24 cellular contexts compared by ENCODE assay signal in genomic region chr15:100635406-100636071, GRCh38. TPM values are rescaled to one million over a fixed set of nuclear protein-coding genes. Genes with fewer than 3 reads are reported as not detected.
DNase-seq lines count a peak whose midpoint lies in the region; ATAC-seq and TF ChIP-seq lines count a peak whose summit lies in the region.
"Had no signal": no experiment of that assay in that cellular context is flagged by ENCODE, and none has a peak within 500 bp of the region (broad histone marks: within the 10 kb centered on the region; RNA-seq: fewer than 3 reads in every experiment).

No MANE protein-coding gene starts in this region.

- no peak overlapping the region for H3K4me3 ChIP-seq in breast epithelium
- H3K4me3 ChIP-seq in colonic mucosa: no peak overlapping the region
- H3K4me3 ChIP-seq: BLaER1 treated with 17β-estradiol and CSF1 and Interleukin-3, amounts not matched to agents 10 nM and 100 nM; heart left ventricle; ovary; sigmoid colon had no signal

- H3K36me3 Mint-ChIP-seq in MCF 10A (ENCODE audit: insufficient read depth, unreplicated experiment): peaks cover 34% of the 10 kb centered on the region
- peaks cover 4% of the 10 kb centered on the region; the same call in 1 of the 2 replicates for H3K36me3 Mint-ChIP-seq in HFFc6 (ENCODE audit: low read depth)

- BruUV-seq in MCF 10A (replicated peaks; lab: Mats Ljungman, UMichigan): no TSS peak

- no peak for TF ChIP-seq POLR2A in breast epithelium (IDR thresholded peaks at IDR 0.05)

- DNase-seq in MCF 10A (ENCODE audit: unreplicated experiment) (peak; percentile 67), breast epithelium (ENCODE audit: low spot score in 2 of 2) (no peak), dermis blood vessel endothelial cell (peak; percentile 32), iris pigment epithelial cell (ENCODE audit: low read depth) (peak; percentile 11), HFFc6 (no peak), colonic mucosa (no peak)
- DNase-seq: activated CD4-positive, alpha-beta T cell treated with anti-CD3 and anti-CD28 coated beads, Interleukin-2, amount 50 U/mL, for 48 hours; activated naive CD4-positive, alpha-beta T cell treated with Interleukin-2 at 50 U/mL for 16 hours; activated T-cell treated with anti-CD3 and anti-CD28 coated beads, Interleukin-2, amount 50 U/mL, for 1 hour; aorta; cerebellar nuclear complex; heart left ventricle; IMR-90; mesenchymal stem cell; MM.1S; naive thymus-derived CD8-positive, alpha-beta T cell; NCI-H774; ovary; sigmoid colon had no signal

- H3K27me3 ChIP-seq in breast epithelium: no peaks in the 10 kb centered on the region
- H3K27me3 ChIP-seq in colonic mucosa: no peaks in the 10 kb centered on the region
- H3K27me3 ChIP-seq: BLaER1 treated with 17β-estradiol and CSF1 and Interleukin-3, amounts not matched to agents 10 nM and 100 nM; heart left ventricle; ovary; sigmoid colon had no signal

- H3K9me3 ChIP-seq in breast epithelium (no peaks in the 10 kb centered on the region), colonic mucosa (no peaks in the 10 kb centered on the region)
- H3K9me3 ChIP-seq: BLaER1 treated with 17β-estradiol and CSF1 and Interleukin-3, amounts not matched to agents 10 nM and 100 nM; heart left ventricle; ovary; sigmoid colon had no signal

- H3K4me1 Mint-ChIP-seq in MCF 10A (ENCODE audit: insufficient read depth, unreplicated experiment): peaks cover 18% of the 10 kb centered on the region
- H3K4me1 Mint-ChIP-seq in HFFc6 (ENCODE audit: low read depth): peaks cover 4% of the 10 kb centered on the region; the same call in 1 of the 2 replicates

- no peaks in the 10 kb centered on the region for H3K4me1 ChIP-seq in breast epithelium
- H3K4me1 ChIP-seq in colonic mucosa: peaks cover 3% of the 10 kb centered on the region

- H3K27ac Mint-ChIP-seq in MCF 10A (ENCODE audit: low read depth, unreplicated experiment) (peak overlapping the region; percentile 65), HFFc6 (no peak overlapping the region)
- H3K27ac Mint-ChIP-seq: stimulated activated naive CD8-positive, alpha-beta T cell treated with anti-CD3 and anti-CD28 coated beads, Interleukin-15, Interleukin-2, amounts not matched to agents 100 ng/mL and 50 ng/mL, for 24 hours; type B pancreatic cell had no signal

- CTCF ChIA-PET in MCF 10A (lab: Yijun Ruan, JAX): interaction anchor here (0.7 to 4.1 kb wide), 6 partner anchors 8 to 372 kb away, joined by 3 to 24 read pairs (median 6); no protein-coding TSS in a partner anchor

- POLR2A ChIA-PET in MCF 10A (lab: Yijun Ruan, JAX): interaction anchor here (0.9 to 1.6 kb wide), 3 partner anchors 86 to 238 kb away, joined by 3 to 6 read pairs (median 3); no protein-coding TSS in a partner anchor

- no peaks in the 10 kb centered on the region for H3K27me3 Mint-ChIP-seq in MCF 10A (ENCODE audit: insufficient read depth, unreplicated experiment)
- peaks cover 1% of the 10 kb centered on the region; the same call in 1 of the 2 replicates for H3K27me3 Mint-ChIP-seq in HFFc6 (ENCODE audit: insufficient read depth)
- H3K27me3 Mint-ChIP-seq: naive thymus-derived CD8-positive, alpha-beta T cell; stimulated activated naive CD8-positive, alpha-beta T cell treated with anti-CD3 and anti-CD28 coated beads, Interleukin-15, Interleukin-2, amounts not matched to agents 100 ng/mL and 50 ng/mL, for 24 hours; type B pancreatic cell had no signal

- H3K9ac ChIP-seq in colonic mucosa (ENCODE audit: low read depth in 2 of 2, low read length in 2 of 2): no peak overlapping the region
- H3K9ac ChIP-seq: BLaER1 treated with 17β-estradiol and CSF1 and Interleukin-3, amounts not matched to agents 10 nM and 100 nM had no signal

- ATAC-seq in GM18511 (IDR thresholded peaks at IDR 0.05; ENCODE audit: unreplicated experiment) (no peak), HG02759 (IDR thresholded peaks at IDR 0.05; ENCODE audit: unreplicated experiment) (no peak)
- ATAC-seq: heart left ventricle; naive thymus-derived CD8-positive, alpha-beta T cell had no signal

- H3K9me3 Mint-ChIP-seq in MCF 10A (ENCODE audit: unreplicated experiment): no peaks in the 10 kb centered on the region
- H3K9me3 Mint-ChIP-seq in HFFc6: no peaks in the 10 kb centered on the region
- H3K9me3 Mint-ChIP-seq: naive thymus-derived CD8-positive, alpha-beta T cell; stimulated activated naive CD8-positive, alpha-beta T cell treated with anti-CD3 and anti-CD28 coated beads, Interleukin-15, Interleukin-2, amounts not matched to agents 100 ng/mL and 50 ng/mL, for 24 hours had no signal

- no peak overlapping the region for H3K4me3 Mint-ChIP-seq in MCF 10A (ENCODE audit: unreplicated experiment)
- H3K4me3 Mint-ChIP-seq in HFFc6: no peak overlapping the region
- H3K4me3 Mint-ChIP-seq: stimulated activated naive CD8-positive, alpha-beta T cell treated with anti-CD3 and anti-CD28 coated beads, Interleukin-15, Interleukin-2, amounts not matched to agents 100 ng/mL and 50 ng/mL, for 24 hours; type B pancreatic cell had no signal

- TF ChIP-seq CTCF in MCF 10A (IDR thresholded peaks at IDR 0.05; ENCODE audit: unreplicated experiment) (no peak), breast epithelium (IDR thresholded peaks at IDR 0.05) (no peak), HFFc6 (IDR thresholded peaks at IDR 0.05) (no peak), colonic mucosa (IDR thresholded peaks at IDR 0.05) (no peak)

- intact Hi-C loops in MCF 10A (cut with micrococcal nuclease) (no loop called here), breast epithelium (cut with DNase I; ENCODE audit: low total_unique reads) (loop anchor here (10.0 kb wide), 1 partner anchor 369 kb away; no protein-coding TSS in a partner anchor), colonic mucosa (cut with DNase I) (no loop called here)

- H3K27ac ChIP-seq in breast epithelium (no peak overlapping the region), colonic mucosa (no peak overlapping the region)
- H3K27ac ChIP-seq: BLaER1 treated with 17β-estradiol and CSF1 and Interleukin-3, amounts not matched to agents 10 nM and 100 nM; heart left ventricle; ovary; sigmoid colon had no signal

- H3K36me3 ChIP-seq in breast epithelium (no peaks in the 10 kb centered on the region), colonic mucosa (no peaks in the 10 kb centered on the region)
- H3K36me3 ChIP-seq: ovary had no signal

RNA-seq across cellular contexts. Expression of gene ASB7, which starts 33.1 kb away (rescaled TPM):
- 14.3 and 19.2 TPM in 2 replicates for total RNA-seq in MCF 10A (2022)
- 10 to 100 TPM; 10.7 to 17.1 (median 12.1) TPM for total RNA-seq in breast epithelium
- total RNA-seq in dermis blood vessel endothelial cell: 23.3 and 23.7 TPM in 2 replicates
- total RNA-seq in HFFc6 (2021; fragmentation: NEBNext Ultra II Directional; extraction: Animal tissue kit (Norgen Biotek cat#: 25700)): 10 to 100 TPM; 10.2 to 12.5 (median 11.5) TPM
- 10 to 100 TPM; 16.2 to 17.8 TPM for total RNA-seq in colonic mucosa

RNA-seq across cellular contexts. Expression of gene LINS1, which starts 33.6 kb away (rescaled TPM):
- total RNA-seq in MCF 10A (2022): 13.9 and 15.1 TPM in 2 replicates
- 10 to 100 TPM; 16.3 to 70.4 (median 31.5) TPM for total RNA-seq in breast epithelium
- total RNA-seq in dermis blood vessel endothelial cell: 12.3 and 12.7 TPM in 2 replicates
- 10 to 100 TPM in 1 of 6 experiments, 1 to 10 TPM in 5; 7.2 to 11.9 (median 7.4) TPM for total RNA-seq in HFFc6 (2021; fragmentation: NEBNext Ultra II Directional; extraction: Animal tissue kit (Norgen Biotek cat#: 25700))
- total RNA-seq in colonic mucosa: 10 to 100 TPM; 12.6 to 14.4 TPM

Comparison
In these comparisons a context has a peak if more than half of its experiments do, and no peak if none do; other contexts are left out.
1. DNase-seq: peak in MCF 10A (single experiment), dermis blood vessel endothelial cell (single experiment) and iris pigment epithelial cell (single experiment); none in breast epithelium (0 of 2), HFFc6 (single experiment) and colonic mucosa (single experiment).